ENCODE assay signal across 27 cellular contexts in genomic region chr20:6818033-6818808, GRCh38. TPM values are rescaled to one million over a fixed set of nuclear protein-coding genes. Genes with fewer than 3 reads are reported as not detected.
DNase-seq lines count a peak whose midpoint lies in the region; ATAC-seq and TF ChIP-seq lines count a peak whose summit lies in the region.
"Had no signal": no experiment of that assay in that cellular context is flagged by ENCODE, and none has a peak within 500 bp of the region (broad histone marks: within the 10 kb centered on the region; RNA-seq: fewer than 3 reads in every experiment).

No MANE protein-coding gene starts in this region.

- no peak overlapping the region for H3K4me3 ChIP-seq in endodermal cell (ENCODE audit: low read length)
- no peak overlapping the region for H3K4me3 ChIP-seq in mesendoderm (ENCODE audit: low read length)
- H3K4me3 ChIP-seq: coronary artery, esophagus muscularis mucosa, gastroesophageal sphincter, lung, sigmoid colon, stomach had no signal

- peaks cover 4% of the 10 kb centered on the region for H3K27me3 Mint-ChIP-seq in H9 (ENCODE audit: low read depth)
- H3K27me3 Mint-ChIP-seq in endodermal cell (ENCODE audit: insufficient read depth): peaks cover 3% of the 10 kb centered on the region
- H3K27me3 Mint-ChIP-seq: activated naive CD8-positive, alpha-beta T cell treated with anti-CD3 and anti-CD28 coated beads, Interleukin-2, amount 50 U/mL, for 24 hours; effector memory CD8-positive, alpha-beta T cell; T-cell had no signal

- H3K18ac ChIP-seq in H9 (ENCODE audit: insufficient read length, low read depth, low read length) (no peak overlapping the region), mesendoderm (ENCODE audit: low read length) (no peak overlapping the region)

- H3K56ac ChIP-seq in H9 (ENCODE audit: insufficient read length, low read depth, low read length) (no peak overlapping the region), mesendoderm (ENCODE audit: low read length) (no peak overlapping the region)

- no peak overlapping the region for H2AFZ ChIP-seq in H9 (ENCODE audit: low read length)

- H3K4me3 Mint-ChIP-seq in H9 (no peak overlapping the region), endodermal cell (no peak overlapping the region)
- H3K4me3 Mint-ChIP-seq: activated CD8-positive, alpha-beta T cell treated with anti-CD3 and anti-CD28 coated beads, Interleukin-2, amount 10 ng/mL, durations not matched to agents 7 days and 5 days; activated naive CD8-positive, alpha-beta T cell treated with anti-CD3 and anti-CD28 coated beads, Interleukin-2, amount 50 U/mL, for 24 hours; brain; effector memory CD8-positive, alpha-beta T cell; neural crest cell; T-cell had no signal

- no peak overlapping the region for H3K14ac ChIP-seq in H9 (ENCODE audit: insufficient read depth, low read length)

- H3K23ac ChIP-seq in H9 (ENCODE audit: insufficient read length, low read depth, low read length) (no peak overlapping the region), mesendoderm (ENCODE audit: low read length) (no peak overlapping the region)

- no peak overlapping the region for H2BK12ac ChIP-seq in H9 (ENCODE audit: insufficient read length, low read depth, low read length)

- no peak for TF ChIP-seq CTCF in H9 (conservative IDR thresholded peaks at IDR 0.05)
- TF ChIP-seq CTCF in endodermal cell (conservative IDR thresholded peaks at IDR 0.05): no peak

- H3K9me3 Mint-ChIP-seq in H9: peaks cover 6 to 7% of the 10 kb centered on the region in 2 experiments; a peak in 3 of 5 replicates
- H3K9me3 Mint-ChIP-seq in endodermal cell: peaks cover 4% of the 10 kb centered on the region
- H3K9me3 Mint-ChIP-seq: neural crest cell had no signal

- H2BK15ac ChIP-seq in H9 (ENCODE audit: low read depth, low read length) (no peak overlapping the region), mesendoderm (replicated peaks; ENCODE audit: low read depth) (no peak overlapping the region)

- H3K4ac ChIP-seq in H9 (ENCODE audit: low read depth, low read length): no peak overlapping the region
- no peak overlapping the region for H3K4ac ChIP-seq in mesendoderm (ENCODE audit: low read depth, low read length)

- H3K79me1 ChIP-seq in H9 (ENCODE audit: insufficient read depth, low read depth, low read length, poor library complexity, severe bottlenecking) (no peaks in the 10 kb centered on the region), mesendoderm (ENCODE audit: low read length) (no peaks in the 10 kb centered on the region)

- H3K27me3 ChIP-seq in H9 (ENCODE audit: insufficient read depth, low read length): no peaks in the 10 kb centered on the region
- H3K27me3 ChIP-seq in endodermal cell (ENCODE audit: control insufficient read depth, insufficient read depth, low read length, poor library complexity, severe bottlenecking): no peaks in the 10 kb centered on the region
- no peaks in the 10 kb centered on the region for H3K27me3 ChIP-seq in mesendoderm (ENCODE audit: insufficient read depth, low read length, poor library complexity)
- H3K27me3 ChIP-seq: esophagus muscularis mucosa, stomach had no signal

- H4K20me1 ChIP-seq in H9 (ENCODE audit: control insufficient read depth, insufficient read depth, insufficient read length): no peaks in the 10 kb centered on the region

- H4K8ac ChIP-seq in H9 (replicated peaks; ENCODE audit: insufficient read length, low read depth, low read length) (no peak overlapping the region), mesendoderm (ENCODE audit: low read depth, low read length) (no peak overlapping the region)

- no peak overlapping the region for H2BK120ac ChIP-seq in H9 (ENCODE audit: low read depth, low read length, poor library complexity, severe bottlenecking)
- no peak overlapping the region for H2BK120ac ChIP-seq in mesendoderm (ENCODE audit: low read depth, low read length)

- peaks cover 10% of the 10 kb centered on the region for H3K4me1 ChIP-seq in H9 (ENCODE audit: insufficient read depth, low read length)
- peaks cover 7% of the 10 kb centered on the region for H3K4me1 ChIP-seq in endodermal cell (ENCODE audit: control insufficient read depth, insufficient read depth, low read length)
- H3K4me1 ChIP-seq in mesendoderm (ENCODE audit: control insufficient read depth, low read depth, low read length): peaks cover 5% of the 10 kb centered on the region
- H3K4me1 ChIP-seq: esophagus muscularis mucosa, gastroesophageal sphincter, sigmoid colon, stomach had no signal

- peak overlapping the region in 1 of 3 experiments; percentile 76; a peak in 3 of 7 replicates for H3K27ac Mint-ChIP-seq in H9
- no peak overlapping the region for H3K27ac Mint-ChIP-seq in endodermal cell
- H3K27ac Mint-ChIP-seq: activated CD8-positive, alpha-beta T cell treated with anti-CD3 and anti-CD28 coated beads, Interleukin-2, amount 10 ng/mL, durations not matched to agents 7 days and 5 days; activated naive CD8-positive, alpha-beta T cell treated with anti-CD3 and anti-CD28 coated beads, Interleukin-2, amount 50 U/mL, for 24 hours; brain; effector memory CD8-positive, alpha-beta T cell; T-cell had no signal

- H3K4me2 ChIP-seq in H9 (ENCODE audit: insufficient read depth, insufficient read length, low read length) (no peak overlapping the region), mesendoderm (ENCODE audit: low read length) (no peak overlapping the region)

- no peaks in the 10 kb centered on the region for H3K79me2 ChIP-seq in H9 (ENCODE audit: insufficient read depth, low read length)
- no peaks in the 10 kb centered on the region for H3K79me2 ChIP-seq in mesendoderm (ENCODE audit: control insufficient read depth, insufficient read depth, low read length)

- H3K36me3 ChIP-seq in endodermal cell (ENCODE audit: control insufficient read depth, insufficient read depth, low read length): no peaks in the 10 kb centered on the region
- H3K36me3 ChIP-seq in mesendoderm (ENCODE audit: control insufficient read depth, insufficient read depth, low read length): no peaks in the 10 kb centered on the region
- H3K36me3 ChIP-seq: esophagus muscularis mucosa, gastroesophageal sphincter, sigmoid colon, stomach had no signal

- H4K91ac ChIP-seq in H9 (ENCODE audit: insufficient read length, low read depth, low read length): no peak overlapping the region

- WGBS in H9 (ENCODE audit: extremely low coverage, insufficient read length, low lambda C conversion rate): no CpG with 5 or more reads among the region's 7 CpGs
- 65 to 67% methylated on average over 7 of the region's 7 CpGs for WGBS in endodermal cell (ENCODE audit: insufficient coverage in 1 of 2, insufficient read length in 1 of 2), 2 experiments
- no CpG with 5 or more reads among the region's 7 CpGs for WGBS in mesendoderm (ENCODE audit: extremely low coverage, insufficient coverage, low lambda C conversion rate)

- no peaks in the 10 kb centered on the region for H3K23me2 ChIP-seq in H9 (ENCODE audit: insufficient read length, low read depth, low read length, poor library complexity, severe bottlenecking)

- H3K9ac ChIP-seq in H9 (ENCODE audit: extremely low read depth, insufficient read length, low read length) (no peak overlapping the region), endodermal cell (ENCODE audit: extremely low read depth, low read length, poor library complexity, severe bottlenecking) (no peak overlapping the region), mesendoderm (ENCODE audit: low read length) (no peak overlapping the region)

- H3K36me3 Mint-ChIP-seq in H9 (ENCODE audit: insufficient read depth in 1 of 3, low read depth in 3 of 3) (peaks cover 0 to 3% (median 3%) of the 10 kb centered on the region in 3 experiments; a peak in 3 of 7 replicates), endodermal cell (ENCODE audit: low read depth) (no peaks in the 10 kb centered on the region)
- H3K36me3 Mint-ChIP-seq: brain, T-cell had no signal

- H2BK5ac ChIP-seq in H9 (ENCODE audit: insufficient read length, low read length): no peak overlapping the region
- H2BK5ac ChIP-seq in mesendoderm (ENCODE audit: low read length): no peak overlapping the region

- DNase-seq in H9: peak; percentile 45
- peak; percentile 9 for DNase-seq in NCI-H226
- peak; percentile 77 for DNase-seq in endodermal cell
- DNase-seq in mesendoderm: peak; percentile 83
- DNase-seq in NOMO-1 treated with DMSO at 0.1 percent for 48 hours (lab: John Stamatoyannopoulos, UW; ENCODE audit: unreplicated experiment): no peak
- DNase-seq in GM03348 (ENCODE audit: low spot score): no peak
- DNase-seq: activated CD8-positive, alpha-beta T cell treated with anti-CD3 and anti-CD28 coated beads, Interleukin-2, amount 10 ng/mL, durations not matched to agents 7 days and 5 days; activated gamma-delta T cell treated with Interleukin-2 at 50 U/mL for 16 hours; activated naive CD8-positive, alpha-beta T cell treated with anti-CD3 and anti-CD28 coated beads, Interleukin-2, amount 50 U/mL, for 24 hours; effector memory CD8-positive, alpha-beta T cell; EL; NCI-H1092 treated with DMSO at 0.1 percent for 48 hours; NCI-H2029 treated with DMSO at 0.1 percent for 48 hours; NCI-H446; sigmoid colon; stimulated activated CD8-positive, alpha-beta memory T cell treated with anti-CD3 and anti-CD28 coated beads, Interleukin-4, amount 100 ng/mL, for 48 hours; stomach; T-cell; trophoblast cell had no signal

- H4K5ac ChIP-seq in H9 (ENCODE audit: insufficient read length, low read depth, low read length): no peak overlapping the region
- no peak overlapping the region for H4K5ac ChIP-seq in mesendoderm (ENCODE audit: low read length)

- H3K4me1 Mint-ChIP-seq in H9: peaks cover 37 to 42% of the 10 kb centered on the region in 2 experiments
- peaks cover 29% of the 10 kb centered on the region for H3K4me1 Mint-ChIP-seq in endodermal cell
- H3K4me1 Mint-ChIP-seq: activated naive CD8-positive, alpha-beta T cell treated with anti-CD3 and anti-CD28 coated beads, Interleukin-2, amount 50 U/mL, for 24 hours; T-cell had no signal

- H2AK5ac ChIP-seq in H9 (ENCODE audit: insufficient read length, low read length): no peak overlapping the region
- H2AK5ac ChIP-seq in mesendoderm (ENCODE audit: low read length): no peak overlapping the region

- H3K9me3 ChIP-seq in H9 (ENCODE audit: control insufficient read depth, low read depth, low read length): no peaks in the 10 kb centered on the region
- no peaks in the 10 kb centered on the region for H3K9me3 ChIP-seq in endodermal cell (ENCODE audit: control insufficient read depth, low read length)
- H3K9me3 ChIP-seq: esophagus muscularis mucosa, gastroesophageal sphincter, sigmoid colon, stomach had no signal

- ATAC-seq in HG02623 (IDR thresholded peaks at IDR 0.05; ENCODE audit: unreplicated experiment) (no peak), HG03045 (IDR thresholded peaks at IDR 0.05; ENCODE audit: unreplicated experiment) (no peak)
- ATAC-seq: activated CD8-positive, alpha-beta T cell treated with anti-CD3 and anti-CD28 coated beads, Interleukin-2, amount 10 ng/mL, durations not matched to agents 7 days and 5 days; activated naive CD8-positive, alpha-beta T cell treated with anti-CD3 and anti-CD28 coated beads, Interleukin-2, amount 50 U/mL, for 24 hours; effector memory CD8-positive, alpha-beta T cell; gastroesophageal sphincter; T-cell had no signal

- no peak overlapping the region for H3K27ac ChIP-seq in H9 (ENCODE audit: insufficient read length, low read depth, low read length)
- H3K27ac ChIP-seq in endodermal cell (ENCODE audit: low read depth, low read length): no peak overlapping the region
- no peak overlapping the region for H3K27ac ChIP-seq in mesendoderm (ENCODE audit: low read depth, low read length)
- H3K27ac ChIP-seq: coronary artery, esophagus muscularis mucosa, gastroesophageal sphincter, sigmoid colon, stomach had no signal

- no peak overlapping the region for H3T11ph ChIP-seq in H9 (ENCODE audit: low read length)

- no peak overlapping the region for H2BK20ac ChIP-seq in H9 (ENCODE audit: low read depth, low read length, poor library complexity, severe bottlenecking)

RNA-seq across cellular contexts. Expression of gene BMP2, which starts 50.7 kb away (rescaled TPM):
- total RNA-seq in H9 (2021): 6.5 and 6.6 TPM in 2 replicates
- 100 to 1,000 TPM; 132 to 205 TPM for total RNA-seq in endodermal cell
- polyA plus RNA-seq in endodermal cell (2013, experiment 1 of 2): 31.7 TPM
- 38.4 TPM for polyA plus RNA-seq in endodermal cell (2013, experiment 2 of 2)
- polyA plus RNA-seq in mesendoderm (2013, experiment 1 of 2): 50.4 TPM
- 47.1 TPM for polyA plus RNA-seq in mesendoderm (2013, experiment 2 of 2)
- total RNA-seq: activated CD8-positive, alpha-beta T cell treated with anti-CD3 and anti-CD28 coated beads, Interleukin-2, amount 10 ng/mL, durations not matched to agents 7 days and 5 days had no signal

Comparison
In these comparisons a context has a peak if more than half of its experiments do, and no peak if none do; other contexts are left out.
1. DNase-seq: peak in H9 (single experiment), NCI-H226 (single experiment), endodermal cell (single experiment) and mesendoderm (single experiment); none in NOMO-1 treated with DMSO at 0.1 percent for 48 hours (single experiment) and GM03348 (single experiment).
2. RNA of gene BMP2, which starts 50.7 kb away (total RNA-seq): 132 to 205 TPM in endodermal cell; 6.5 to 6.6 TPM in H9; every median in the first group is over 10 times any median in the second.